ENCODE assay signal across 12 cellular contexts in the genomic region with DNA sequence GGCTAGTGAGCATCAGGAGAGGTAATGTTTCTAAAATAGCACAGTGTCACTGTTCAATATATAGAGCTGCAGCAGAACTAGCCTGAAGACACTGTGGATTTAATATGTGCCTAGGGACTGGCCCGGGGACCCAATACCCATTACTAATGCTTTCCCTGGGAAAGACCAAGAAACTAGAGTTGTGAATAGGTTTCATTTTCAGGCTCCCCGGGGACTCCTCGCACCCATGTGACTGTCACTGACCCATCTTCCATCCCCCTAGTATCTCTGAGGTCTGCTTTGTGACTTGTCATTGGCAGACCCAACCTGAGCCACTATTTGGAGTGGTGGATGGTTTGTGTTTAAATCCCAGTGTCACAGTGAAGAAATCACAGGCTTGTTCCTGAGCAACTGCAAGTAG.
DNase-seq lines count a peak whose midpoint lies in the region; ATAC-seq and TF ChIP-seq lines count a peak whose summit lies in the region.
"Had no signal": no experiment of that assay in that cellular context is flagged by ENCODE, and none has a peak within 500 bp of the region (broad histone marks: within the 10 kb centered on the region; RNA-seq: fewer than 3 reads in every experiment).

No MANE protein-coding gene starts in this region.

- H3K36me3 Mint-ChIP-seq in HFFc6 (ENCODE audit: low read depth) = no peaks in the 10 kb centered on the region
- no peaks in the 10 kb centered on the region for H3K36me3 Mint-ChIP-seq in CD8-positive, alpha-beta T cell
- H3K36me3 Mint-ChIP-seq: CD8-positive, alpha-beta memory T cell had no signal

- no peak overlapping the region for H3K27ac ChIP-seq in CD8-positive, alpha-beta T cell (ENCODE audit: low read depth, low read length)
- H3K27ac ChIP-seq: PC-9 had no signal

- TF ChIP-seq CTCF in GM10248 (IDR thresholded peaks at IDR 0.05; ENCODE audit: control extremely low read depth, extremely low read depth, low read depth, missing control alignments) (no peak), HFFc6 (IDR thresholded peaks at IDR 0.05) (no peak)
- TF ChIP-seq CTCF in CD8-positive, alpha-beta T cell (IDR thresholded peaks at IDR 0.05) = no peak

- H3K27me3 ChIP-seq in CD8-positive, alpha-beta T cell (ENCODE audit: insufficient read depth, low read length) = no peaks in the 10 kb centered on the region

- no peaks in the 10 kb centered on the region for H3K4me1 Mint-ChIP-seq in HFFc6 (ENCODE audit: low read depth)
- no peaks in the 10 kb centered on the region for H3K4me1 Mint-ChIP-seq in CD8-positive, alpha-beta T cell (ENCODE audit: low read depth)
- H3K4me1 Mint-ChIP-seq: CD8-positive, alpha-beta memory T cell had no signal

- intact Hi-C loops in left ventricle myocardium superior (cut with micrococcal nuclease) = no loop called here
- intact Hi-C loops in CD8-positive, alpha-beta T cell (cut with DNase I, micrococcal nuclease) = no loop called here

- no peaks in the 10 kb centered on the region for H3K4me1 ChIP-seq in CD8-positive, alpha-beta T cell (ENCODE audit: insufficient read depth, low read length)

- H3K36me3 ChIP-seq in CD8-positive, alpha-beta T cell (ENCODE audit: insufficient read depth, low read length) = no peaks in the 10 kb centered on the region

- H3K4me3 ChIP-seq in CD8-positive, alpha-beta T cell (ENCODE audit: low read depth, low read length) = no peak overlapping the region
- H3K4me3 ChIP-seq: PC-9 had no signal

- no peak overlapping the region for H3K27ac Mint-ChIP-seq in HFFc6
- no peak overlapping the region for H3K27ac Mint-ChIP-seq in CD8-positive, alpha-beta T cell
- H3K27ac Mint-ChIP-seq: activated T-helper 1 cell treated with anti-CD3 and anti-CD28 coated beads, Interleukin-12 subunit alpha, Interleukin-12 subunit beta, Interleukin-2, Interleukin-4 antibody, amounts not matched to agents 30 ng/mL and 10 ng/mL and 1 ng/mL, durations not matched to agents 14 hours and 24 hours and 36 hours had no signal

- no peak overlapping the region for H3K4me3 Mint-ChIP-seq in HFFc6
- H3K4me3 Mint-ChIP-seq in CD8-positive, alpha-beta T cell = no peak overlapping the region
- H3K4me3 Mint-ChIP-seq: activated T-helper 1 cell treated with anti-CD3 and anti-CD28 coated beads, Interleukin-12 subunit alpha, Interleukin-12 subunit beta, Interleukin-2, Interleukin-4 antibody, amounts not matched to agents 30 ng/mL and 10 ng/mL and 1 ng/mL, durations not matched to agents 14 hours and 24 hours and 36 hours; CD8-positive, alpha-beta memory T cell had no signal

- no peaks in the 10 kb centered on the region for H3K9me3 Mint-ChIP-seq in HFFc6
- H3K9me3 Mint-ChIP-seq in CD8-positive, alpha-beta T cell = no peaks in the 10 kb centered on the region
- H3K9me3 Mint-ChIP-seq: activated T-helper 1 cell treated with anti-CD3 and anti-CD28 coated beads, Interleukin-12 subunit alpha, Interleukin-12 subunit beta, Interleukin-2, Interleukin-4 antibody, amounts not matched to agents 30 ng/mL and 10 ng/mL and 1 ng/mL, durations not matched to agents 14 hours and 24 hours and 36 hours; CD8-positive, alpha-beta memory T cell had no signal

- ATAC-seq in GM21825 (IDR thresholded peaks at IDR 0.05; ENCODE audit: unreplicated experiment) (peak; percentile 87), HG03159 (IDR thresholded peaks at IDR 0.05; ENCODE audit: unreplicated experiment) (peak; percentile 83), left ventricle myocardium superior (no peak)
- ATAC-seq in CD8-positive, alpha-beta T cell = no peak

- H3K9me3 ChIP-seq in CD8-positive, alpha-beta T cell (ENCODE audit: low read length) = no peaks in the 10 kb centered on the region

- DNase-seq in GM10248 (ENCODE audit: extremely low spot score) = peak; percentile 23
- DNase-seq in GM19238 (ENCODE audit: insufficient read length, low spot score) = peak; percentile 10
- no peak for DNase-seq in left ventricle myocardium superior
- DNase-seq in Kasumi-1 (lab: John Stamatoyannopoulos, UW) = no peak
- no peak for DNase-seq in HFFc6
- no peak for DNase-seq in CD8-positive, alpha-beta T cell
- DNase-seq: CD8-positive, alpha-beta memory T cell; GF-D8; PC-9 had no signal

- POLR2A ChIA-PET in GM10248 (lab: Yijun Ruan, JAX) = no interaction called here
- POLR2A ChIA-PET in CD8-positive, alpha-beta T cell (lab: Charles Lee) = no interaction called here

- peaks cover 5% of the 10 kb centered on the region for H3K27me3 Mint-ChIP-seq in HFFc6 (ENCODE audit: insufficient read depth)
- no peaks in the 10 kb centered on the region for H3K27me3 Mint-ChIP-seq in CD8-positive, alpha-beta T cell (ENCODE audit: low read depth)

- CTCF ChIA-PET in GM10248 (lab: Yijun Ruan, JAX) = no interaction called here
- CTCF ChIA-PET in CD8-positive, alpha-beta T cell (lab: Charles Lee) = no interaction called here

Comparison
In these comparisons a context has a peak if more than half of its experiments do, and no peak if none do; other contexts are left out.
1. DNase-seq: peak in GM10248 (single experiment) and GM19238 (single experiment); none in left ventricle myocardium superior (single experiment), Kasumi-1 (0 of 2), HFFc6 (single experiment) and CD8-positive, alpha-beta T cell (0 of 7).
2. ATAC-seq: peak in GM21825 (single experiment) and HG03159 (single experiment); none in left ventricle myocardium superior (single experiment) and CD8-positive, alpha-beta T cell (single experiment).